16 cellular contexts compared by ENCODE assay signal in genomic region chr15:50190723-50191122, GRCh38. TPM values are rescaled to one million over a fixed set of nuclear protein-coding genes. Genes with fewer than 3 reads are reported as not detected.
DNase-seq lines count a peak whose midpoint lies in the region; ATAC-seq, FAIRE-seq and TF ChIP-seq lines count a peak whose summit lies in the region.
"Had no signal": no experiment of that assay in that cellular context is flagged by ENCODE, and none has a peak within 500 bp of the region (broad histone marks: within the 10 kb centered on the region; RNA-seq: fewer than 3 reads in every experiment).

No MANE protein-coding gene starts in this region.

- H3K9me3 Mint-ChIP-seq in natural killer cell treated with Interleukin-12 subunit alpha and Interleukin-12 subunit beta and Interleukin-15 and Interleukin-18, amount 100 ng/mL, for 72 hours, result no peaks in the 10 kb centered on the region
- no peaks in the 10 kb centered on the region for H3K9me3 Mint-ChIP-seq in natural killer cell

- peak; percentile 60 for FAIRE-seq in RCC 7860 (lab: Jason Lieb, UNC)
- FAIRE-seq: keratinocyte, TTC549 had no signal

- peak; percentile 20 to 80 for ATAC-seq in natural killer cell treated with Interleukin-12 subunit alpha and Interleukin-12 subunit beta and Interleukin-15 and Interleukin-18, amount 100 ng/mL, for 72 hours
- ATAC-seq in natural killer cell (no peak), HG02981 (IDR thresholded peaks at IDR 0.05; ENCODE audit: unreplicated experiment) (peak; percentile 65), GM21360 (IDR thresholded peaks at IDR 0.05; ENCODE audit: unreplicated experiment) (no peak)

- H3K36me3 Mint-ChIP-seq in natural killer cell treated with Interleukin-12 subunit alpha and Interleukin-12 subunit beta and Interleukin-15 and Interleukin-18, amount 100 ng/mL, for 72 hours, result peaks cover 26% of the 10 kb centered on the region
- no peaks in the 10 kb centered on the region for H3K36me3 Mint-ChIP-seq in natural killer cell
- H3K36me3 Mint-ChIP-seq: activated naive CD8-positive, alpha-beta T cell had no signal

- no peak overlapping the region for H3K4me3 Mint-ChIP-seq in natural killer cell treated with Interleukin-12 subunit alpha and Interleukin-12 subunit beta and Interleukin-15 and Interleukin-18, amount 100 ng/mL, for 72 hours
- no peak overlapping the region for H3K4me3 Mint-ChIP-seq in natural killer cell
- H3K4me3 Mint-ChIP-seq: activated naive CD8-positive, alpha-beta T cell had no signal

- intact Hi-C loops in natural killer cell (cut with micrococcal nuclease), result no loop called here

- H3K27me3 Mint-ChIP-seq in natural killer cell treated with Interleukin-12 subunit alpha and Interleukin-12 subunit beta and Interleukin-15 and Interleukin-18, amount 100 ng/mL, for 72 hours, result no peaks in the 10 kb centered on the region
- H3K27me3 Mint-ChIP-seq in natural killer cell (ENCODE audit: low read depth in 2 of 2), result no peaks in the 10 kb centered on the region

- H3K27ac Mint-ChIP-seq in natural killer cell treated with Interleukin-12 subunit alpha and Interleukin-12 subunit beta and Interleukin-15 and Interleukin-18, amount 100 ng/mL, for 72 hours, result peak overlapping the region in 1 of 2 donors; percentile 48
- no peak overlapping the region for H3K27ac Mint-ChIP-seq in natural killer cell
- H3K27ac Mint-ChIP-seq: activated naive CD8-positive, alpha-beta T cell had no signal

- no peak for DNase-seq in natural killer cell treated with Interleukin-12 subunit alpha and Interleukin-12 subunit beta and Interleukin-15 and Interleukin-18, amount 100 ng/mL, for 72 hours (ENCODE audit: low spot score)
- DNase-seq in natural killer cell, result no peak
- peak; percentile 26 for DNase-seq in RCC 7860 (ENCODE audit: low spot score)
- DNase-seq in 8988T, result no peak
- no peak for DNase-seq in midbrain (lab: John Stamatoyannopoulos, UW)
- DNase-seq in NCI-H748 treated with DMSO at 0.1 percent for 48 hours (lab: John Stamatoyannopoulos, UW), result no peak
- DNase-seq: central memory CD4-positive, alpha-beta T cell; GOT3; NCI-H1092 treated with DMSO at 0.1 percent for 48 hours; stimulated activated CD4-positive, alpha-beta T cell treated with anti-CD3 and anti-CD28 coated beads, Interleukin-15, amount 100 ng/mL, for 24 hours; testis had no signal

- H3K4me1 Mint-ChIP-seq in natural killer cell treated with Interleukin-12 subunit alpha and Interleukin-12 subunit beta and Interleukin-15 and Interleukin-18, amount 100 ng/mL, for 72 hours (ENCODE audit: low read depth in 2 of 2), result peaks cover 18 to 25% of the 10 kb centered on the region in 2 donors
- no peaks in the 10 kb centered on the region for H3K4me1 Mint-ChIP-seq in natural killer cell

- TF ChIP-seq CTCF in natural killer cell (IDR thresholded peaks at IDR 0.05), result no peak

RNA-seq across cellular contexts. Expression of gene SLC27A2, which starts 8.7 kb away (rescaled TPM):
- 10 to 100 TPM; 72.6 to 77.6 TPM for total RNA-seq in natural killer cell treated with Interleukin-12 subunit alpha and Interleukin-12 subunit beta and Interleukin-15 and Interleukin-18, amount 100 ng/mL, for 72 hours
- 1 to 10 TPM in 1 of 3 donors, under 1 TPM in 2; 0.47 to 2.7 (median 0.50) TPM for total RNA-seq in natural killer cell

Comparison
In these comparisons a context has a peak if more than half of its experiments do, and no peak if none do; other contexts are left out.
1. ATAC-seq: peak in natural killer cell treated with Interleukin-12 subunit alpha and Interleukin-12 subunit beta and Interleukin-15 and Interleukin-18, amount 100 ng/mL, for 72 hours (2 of 2) and HG02981 (single experiment); none in natural killer cell (0 of 3) and GM21360 (single experiment).
2. RNA of gene SLC27A2, which starts 8.7 kb away (total RNA-seq): 72.6 to 77.6 TPM in natural killer cell treated with Interleukin-12 subunit alpha and Interleukin-12 subunit beta and Interleukin-15 and Interleukin-18, amount 100 ng/mL, for 72 hours; 0.47 to 2.7 TPM in natural killer cell; every median in the first group is over 10 times any median in the second.